8 cellular contexts compared by ENCODE assay signal in genomic region chr10:31242902-31243301, GRCh38.
DNase-seq lines count a peak whose midpoint lies in the region; ATAC-seq and TF ChIP-seq lines count a peak whose summit lies in the region.

No MANE protein-coding gene starts in this region.

- H2AFZ ChIP-seq in DND-41 (ENCODE audit: low read depth, low read length): no peak overlapping the region
- no peak overlapping the region for H2AFZ ChIP-seq in neural progenitor cell (replicated peaks)

- H3K27me3 Mint-ChIP-seq in neural progenitor cell (ENCODE audit: insufficient read depth, low read depth): no peaks in the 10 kb centered on the region
- peaks cover 2% of the 10 kb centered on the region for H3K27me3 Mint-ChIP-seq in endothelial cell (ENCODE audit: unreplicated experiment)

- H3K79me2 ChIP-seq in DND-41 (ENCODE audit: insufficient read depth, low read length) (peaks cover 37% of the 10 kb centered on the region), neural progenitor cell (ENCODE audit: low read depth) (no peaks in the 10 kb centered on the region)

- peak overlapping the region; percentile 13; the same call in 1 of the 2 replicates for H3K27ac ChIP-seq in DND-41 (ENCODE audit: low read length)
- H3K27ac ChIP-seq in neural progenitor cell: no peak overlapping the region

- TF ChIP-seq CTCF in DND-41 (IDR thresholded peaks at IDR 0.05; ENCODE audit: borderline replicate concordance, extremely low read depth, low read length, poor library complexity, severe bottlenecking) (no peak), foreskin fibroblast (IDR thresholded peaks at IDR 0.05; ENCODE audit: low read depth, low read length) (no peak), neural progenitor cell (IDR thresholded peaks at IDR 0.05) (no peak), endothelial cell (IDR thresholded peaks at IDR 0.05; ENCODE audit: unreplicated experiment) (no peak)

- no peaks in the 10 kb centered on the region for H3K9me3 ChIP-seq in DND-41 (ENCODE audit: insufficient read depth, low read length, severe bottlenecking)
- no peaks in the 10 kb centered on the region for H3K9me3 ChIP-seq in neural progenitor cell (ENCODE audit: low read depth)

- H3K4me3 ChIP-seq in DND-41 (ENCODE audit: low read depth in 1 of 2, low read length in 2 of 2) (no peak overlapping the region), foreskin fibroblast (ENCODE audit: low read depth in 1 of 2, low read length in 2 of 2) (no peak overlapping the region), neural progenitor cell (no peak overlapping the region)

- H4K20me1 ChIP-seq in DND-41 (ENCODE audit: insufficient read depth, low read length): 0 out of 2 replicates have a peak, but pooled peaks cover 2% of the 10 kb centered on the region
- H4K20me1 ChIP-seq in neural progenitor cell (ENCODE audit: low read depth): no peaks in the 10 kb centered on the region

- peaks cover 2% of the 10 kb centered on the region for H3K9me3 Mint-ChIP-seq in neural progenitor cell
- H3K9me3 Mint-ChIP-seq in endothelial cell (ENCODE audit: unreplicated experiment): no peaks in the 10 kb centered on the region

- no peaks in the 10 kb centered on the region for H3K36me3 Mint-ChIP-seq in neural progenitor cell
- no peaks in the 10 kb centered on the region for H3K36me3 Mint-ChIP-seq in endothelial cell (ENCODE audit: low read depth, unreplicated experiment)

- H3K27ac Mint-ChIP-seq in neural progenitor cell (no peak overlapping the region), endothelial cell (ENCODE audit: unreplicated experiment) (no peak overlapping the region)

- H3F3A ChIP-seq in neural progenitor cell (ENCODE audit: low read depth): no peaks in the 10 kb centered on the region

- H3K36me3 ChIP-seq in DND-41 (ENCODE audit: insufficient read depth, low read length) (peaks cover 21% of the 10 kb centered on the region; the same call in 1 of the 2 replicates), neural progenitor cell (no peaks in the 10 kb centered on the region)

- no peaks in the 10 kb centered on the region for H3K4me1 Mint-ChIP-seq in neural progenitor cell
- H3K4me1 Mint-ChIP-seq in endothelial cell (ENCODE audit: unreplicated experiment): peaks cover 4% of the 10 kb centered on the region

- H3K4me2 ChIP-seq in DND-41 (ENCODE audit: insufficient read depth, low read length) (no peak overlapping the region), neural progenitor cell (no peak overlapping the region)

- DNase-seq in DND-41 (peak; percentile 58), HT-29 (ENCODE audit: low spot score) (peak; percentile 32), foreskin fibroblast (peak; percentile 99), neural progenitor cell (ENCODE audit: low spot score) (no peak), endothelial cell (ENCODE audit: low spot score) (no peak)
- DNase-seq in activated CD4-positive, alpha-beta T cell treated with anti-CD3 and anti-CD28 coated beads, Interleukin-2, amount 50 U/mL, for 48 hours: peak; percentile 55 to 62
- DNase-seq in stimulated activated CD8-positive, alpha-beta memory T cell treated with anti-CD3 and anti-CD28 coated beads, Interleukin-15, amount 100 ng/mL, for 48 hours (ENCODE audit: low read depth in 2 of 2): peak; percentile 50 to 64

- H3K4me3 Mint-ChIP-seq in neural progenitor cell (no peak overlapping the region), endothelial cell (ENCODE audit: unreplicated experiment) (no peak overlapping the region)

- H3K4me1 ChIP-seq in DND-41 (ENCODE audit: insufficient read depth, low read length) (no peaks in the 10 kb centered on the region), neural progenitor cell (no peaks in the 10 kb centered on the region)

- ATAC-seq in DND-41 (ENCODE audit: insufficient read depth, low read depth): peak; percentile 80
- ATAC-seq in HG03175 (IDR thresholded peaks at IDR 0.05; ENCODE audit: unreplicated experiment): no peak

- H3K9ac ChIP-seq in DND-41 (ENCODE audit: low read depth, low read length) (no peak overlapping the region), neural progenitor cell (no peak overlapping the region)

- H3K27me3 ChIP-seq in DND-41 (ENCODE audit: insufficient read depth, low read length, poor library complexity) (no peaks in the 10 kb centered on the region), neural progenitor cell (no peaks in the 10 kb centered on the region)

Comparison
In these comparisons a context has a peak if more than half of its experiments do, and no peak if none do; other contexts are left out.
1. DNase-seq: peak in DND-41 (single experiment), HT-29 (single experiment), activated CD4-positive, alpha-beta T cell treated with anti-CD3 and anti-CD28 coated beads, Interleukin-2, amount 50 U/mL, for 48 hours (2 of 2), foreskin fibroblast (2 of 2) and stimulated activated CD8-positive, alpha-beta memory T cell treated with anti-CD3 and anti-CD28 coated beads, Interleukin-15, amount 100 ng/mL, for 48 hours (2 of 2); none in neural progenitor cell (single experiment) and endothelial cell (single experiment).